Comparison of ENCODE assay signal across 13 cellular contexts in the genomic region with DNA sequence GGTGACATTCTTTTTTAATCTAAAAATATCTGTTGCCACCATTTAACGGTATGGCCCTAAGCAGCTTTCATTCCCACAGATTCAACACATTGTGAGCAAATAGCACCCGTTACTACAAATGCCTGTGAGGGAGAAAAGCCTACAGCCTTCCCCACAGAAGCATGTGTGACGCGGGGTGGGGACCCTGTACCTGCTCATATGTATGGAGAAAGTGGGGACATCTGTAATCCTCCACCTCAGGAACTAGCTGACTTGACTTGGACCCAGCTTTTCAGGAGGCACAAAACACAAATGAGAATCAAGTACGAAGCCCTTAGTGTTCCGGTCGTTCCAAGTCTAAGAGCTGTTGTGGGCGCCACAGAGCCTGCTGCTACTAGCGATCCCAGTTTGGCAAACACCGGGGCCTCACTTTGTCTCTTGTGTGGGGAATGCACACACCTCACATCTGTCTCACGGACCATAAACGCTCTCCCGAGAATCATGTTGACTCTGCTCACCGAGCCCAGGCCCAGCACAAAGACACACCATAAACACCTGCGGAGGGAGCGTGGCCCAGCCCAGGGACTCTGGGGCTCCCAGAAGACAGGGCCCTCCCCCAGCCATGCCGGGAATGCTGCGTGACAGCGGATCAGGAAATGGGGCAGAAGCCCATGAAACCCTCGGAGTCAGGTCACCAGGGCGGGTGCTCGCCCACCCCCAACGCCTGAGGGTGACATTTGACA. TPM values are rescaled to one million over a fixed set of nuclear protein-coding genes. Genes with fewer than 3 reads are reported as not detected.
A peak's percentile ranks its signal among the peaks of the same experiment; 100 is the strongest.
DNase-seq lines count a peak whose midpoint lies in the region; ATAC-seq and TF ChIP-seq lines count a peak whose summit lies in the region.
"Had no signal": no experiment of that assay in that cellular context is flagged by ENCODE, and none has a peak within 500 bp of the region (broad histone marks: within the 10 kb centered on the region; RNA-seq: fewer than 3 reads in every experiment).

No MANE protein-coding gene starts in this region.

- peak overlapping the region; percentile 5 for H3K4me3 Mint-ChIP-seq in nephron progenitor cell
- H3K4me3 Mint-ChIP-seq: activated T-cell treated with anti-CD3 and anti-CD28 coated beads, Interleukin-2, amount 50 U/mL, for 72 hours; memory B cell had no signal

- peaks cover 7% of the 10 kb centered on the region for H3K27me3 Mint-ChIP-seq in nephron progenitor cell (ENCODE audit: low read depth, poor library complexity)
- H3K27me3 Mint-ChIP-seq: activated B cell treated with CpG ODN at 0.5 μM for 24 hours had no signal

- peaks cover 0 to 31% (median 19%) of the 10 kb centered on the region in 11 experiments; a peak in 15 of 22 replicates for H4K20me1 ChIP-seq in BLaER1 treated with 17β-estradiol and CSF1 and Interleukin-3, amounts not matched to agents 10 nM and 100 nM

- H3K27ac ChIP-seq in BLaER1 treated with 17β-estradiol and CSF1 and Interleukin-3, amounts not matched to agents 10 nM and 100 nM = no peak overlapping the region
- H3K27ac ChIP-seq in RWPE2 (ENCODE audit: poor library complexity, severe bottlenecking) = no peak overlapping the region
- H3K27ac ChIP-seq: SJSA1 had no signal

- peak overlapping the region in 9 of 11 experiments; percentile 22 to 95 (median 54); a peak in 15 of 22 replicates for H3K4me2 ChIP-seq in BLaER1 treated with 17β-estradiol and CSF1 and Interleukin-3, amounts not matched to agents 10 nM and 100 nM

- H3K9me3 ChIP-seq in BLaER1 treated with 17β-estradiol and CSF1 and Interleukin-3, amounts not matched to agents 10 nM and 100 nM (replicated peaks in 1 of 11) = no peaks in the 10 kb centered on the region
- H3K9me3 ChIP-seq in RWPE2 (ENCODE audit: severe bottlenecking) (no peaks in the 10 kb centered on the region), BE2C (no peaks in the 10 kb centered on the region)
- H3K9me3 ChIP-seq: SJSA1 had no signal

- H3K27me3 ChIP-seq in BLaER1 treated with 17β-estradiol and CSF1 and Interleukin-3, amounts not matched to agents 10 nM and 100 nM = peaks cover 18 to 60% (median 39%) of the 10 kb centered on the region in 11 experiments; a peak in 21 of 22 replicates
- H3K27me3 ChIP-seq in RWPE2 (ENCODE audit: insufficient read depth, poor library complexity, severe bottlenecking) = no peaks in the 10 kb centered on the region
- no peaks in the 10 kb centered on the region for H3K27me3 ChIP-seq in BE2C
- H3K27me3 ChIP-seq: SJSA1 had no signal

- H3K36me3 Mint-ChIP-seq in nephron progenitor cell (ENCODE audit: low read depth) = no peaks in the 10 kb centered on the region
- H3K36me3 Mint-ChIP-seq: memory B cell had no signal

- no peak overlapping the region for H3K9ac ChIP-seq in BLaER1 treated with 17β-estradiol and CSF1 and Interleukin-3, amounts not matched to agents 10 nM and 100 nM

- peaks cover 71% of the 10 kb centered on the region for H3K4me1 Mint-ChIP-seq in nephron progenitor cell

- no peak overlapping the region for H3K4me3 ChIP-seq in BLaER1 treated with 17β-estradiol and CSF1 and Interleukin-3, amounts not matched to agents 10 nM and 100 nM
- H3K4me3 ChIP-seq in RWPE2 (ENCODE audit: severe bottlenecking) = no peak overlapping the region
- no peak overlapping the region for H3K4me3 ChIP-seq in foreskin fibroblast (ENCODE audit: low read depth in 1 of 2, low read length in 2 of 2)
- no peak overlapping the region for H3K4me3 ChIP-seq in BE2C (ENCODE audit: low read depth, low read length)
- H3K4me3 ChIP-seq: SJSA1 had no signal

- H3K9me3 Mint-ChIP-seq in nephron progenitor cell = no peaks in the 10 kb centered on the region
- H3K9me3 Mint-ChIP-seq: activated B cell treated with CpG ODN at 0.5 μM for 24 hours; activated T-cell treated with anti-CD3 and anti-CD28 coated beads, Interleukin-2, amount 50 U/mL, for 72 hours; memory B cell had no signal

- TF ChIP-seq CTCF in RWPE2 (IDR thresholded peaks at IDR 0.05; ENCODE audit: poor library complexity, severe bottlenecking) = no peak
- TF ChIP-seq CTCF in nephron progenitor cell (IDR thresholded peaks at IDR 0.05) = no peak
- TF ChIP-seq CTCF in foreskin fibroblast (IDR thresholded peaks at IDR 0.05; ENCODE audit: low read depth, low read length) = no peak
- no peak for TF ChIP-seq CTCF in BE2C (IDR thresholded peaks at IDR 0.05; ENCODE audit: low read depth, low read length)

- no peak for ATAC-seq in RWPE2 (ENCODE audit: low read depth)
- ATAC-seq in HG02885 (IDR thresholded peaks at IDR 0.05; ENCODE audit: poor library complexity, unreplicated experiment) = no peak
- ATAC-seq: activated T-cell treated with anti-CD3 and anti-CD28 coated beads, Interleukin-2, amount 50 U/mL, for 72 hours had no signal

- peak overlapping the region; percentile 44 for H3K27ac Mint-ChIP-seq in nephron progenitor cell
- H3K27ac Mint-ChIP-seq: activated B cell treated with CpG ODN at 0.5 μM for 24 hours; activated T-cell treated with anti-CD3 and anti-CD28 coated beads, Interleukin-2, amount 50 U/mL, for 72 hours; memory B cell had no signal

- DNase-seq in NCI-H146 (lab: John Stamatoyannopoulos, UW) (peak; percentile 98), RWPE2 (ENCODE audit: low spot score) (peak; percentile 36), nephron progenitor cell (peak; percentile 50), foreskin fibroblast (no peak), T-helper 1 cell (no peak), BE2C (no peak)
- DNase-seq: activated B cell treated with CpG ODN at 0.5 μM for 24 hours; activated T-cell treated with anti-CD3 and anti-CD28 coated beads, Interleukin-2, amount 50 U/mL, for 72 hours; NCI-H1048 had no signal

- peaks cover 35 to 56% (median 41%) of the 10 kb centered on the region in 10 experiments for H3K4me1 ChIP-seq in BLaER1 treated with 17β-estradiol and CSF1 and Interleukin-3, amounts not matched to agents 10 nM and 100 nM
- H3K4me1 ChIP-seq in RWPE2 (ENCODE audit: insufficient read depth, poor library complexity, severe bottlenecking) (no peaks in the 10 kb centered on the region), BE2C (no peaks in the 10 kb centered on the region; the same call in none of the 2 replicates)
- H3K4me1 ChIP-seq: SJSA1 had no signal

- H3K36me3 ChIP-seq in BLaER1 treated with 17β-estradiol and CSF1 and Interleukin-3, amounts not matched to agents 10 nM and 100 nM = no peaks in the 10 kb centered on the region
- H3K36me3 ChIP-seq in RWPE2 (ENCODE audit: low read depth) (no peaks in the 10 kb centered on the region), BE2C (no peaks in the 10 kb centered on the region)
- H3K36me3 ChIP-seq: SJSA1 had no signal

RNA-seq across cellular contexts. Expression of a gene that starts 21.6 kb away (rescaled TPM):
- 0.37 TPM for polyA plus RNA-seq in BE2C (2012; ENCODE audit: insufficient read depth, insufficient read length, low read depth)

RNA-seq across cellular contexts. Expression of a gene that starts 37.2 kb away (rescaled TPM):
- 32.9 TPM for polyA plus RNA-seq in BE2C (2012; ENCODE audit: insufficient read depth, insufficient read length, low read depth)

Comparison
In these comparisons a context has a peak if more than half of its experiments do, and no peak if none do; other contexts are left out.
1. DNase-seq: peak in NCI-H146 (single experiment), RWPE2 (single experiment) and nephron progenitor cell (single experiment); none in foreskin fibroblast (0 of 2), T-helper 1 cell (0 of 5) and BE2C (single experiment).